ENCODE assay signal across 10 cellular contexts in the genomic region with DNA sequence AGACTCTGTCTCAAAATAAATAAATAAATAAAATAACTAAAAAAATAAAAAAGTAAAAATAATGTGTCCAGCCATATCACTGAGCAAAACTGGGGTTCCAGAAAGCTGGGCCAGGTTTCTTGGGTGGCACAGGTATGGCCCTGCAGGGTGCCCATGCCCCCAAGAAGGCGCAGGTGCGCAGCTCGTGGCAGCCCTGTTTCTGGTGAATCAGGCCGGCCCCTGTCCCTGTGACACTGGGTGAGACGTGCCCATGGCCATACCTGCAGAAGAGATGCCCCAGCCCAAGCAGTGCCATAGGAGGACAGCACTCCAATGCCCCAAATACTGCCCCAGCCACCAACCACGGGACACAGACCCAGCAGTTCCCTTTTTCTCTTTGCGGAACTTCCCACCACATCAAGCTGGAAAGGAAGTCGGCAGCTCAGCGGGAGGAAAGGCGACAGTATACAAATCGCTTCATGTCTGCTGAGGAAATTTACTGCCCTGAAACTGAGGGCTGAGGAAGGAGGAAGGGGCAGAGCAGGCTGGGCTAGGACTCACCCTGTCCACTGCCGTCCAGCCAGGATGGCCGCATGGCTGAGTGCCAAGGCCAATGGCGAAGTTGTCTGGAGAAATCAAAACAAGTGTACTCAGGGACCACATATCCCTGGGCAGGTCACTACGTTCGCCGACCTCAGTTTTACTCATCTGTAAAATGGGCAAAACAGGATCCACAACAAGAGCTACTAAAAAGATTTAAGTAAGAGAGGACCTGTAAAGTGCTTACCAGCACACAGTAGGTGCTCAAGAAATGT. TPM values are rescaled to one million over a fixed set of nuclear protein-coding genes. Genes with fewer than 3 reads are reported as not detected.
DNase-seq lines count a peak whose midpoint lies in the region; ATAC-seq, FAIRE-seq and TF ChIP-seq lines count a peak whose summit lies in the region.
"Had no signal": no experiment of that assay in that cellular context is flagged by ENCODE, and none has a peak within 500 bp of the region (broad histone marks: within the 10 kb centered on the region; RNA-seq: fewer than 3 reads in every experiment).

No MANE protein-coding gene starts in this region.

- no peaks in the 10 kb centered on the region for H3K9me1 ChIP-seq in endothelial cell of umbilical vein (replicated peaks; ENCODE audit: control insufficient read depth, extremely low read depth, insufficient read depth, low read length)

- peaks cover 24% of the 10 kb centered on the region for H3K36me3 Mint-ChIP-seq in CD8-positive, alpha-beta T cell

- H3K9me3 ChIP-seq in CD8-positive, alpha-beta T cell (ENCODE audit: low read length), result no peaks in the 10 kb centered on the region
- H3K9me3 ChIP-seq in Peyer's patch (no peaks in the 10 kb centered on the region), endothelial cell of umbilical vein (replicated peaks; ENCODE audit: control insufficient read depth, insufficient read depth, low read length) (no peaks in the 10 kb centered on the region), pancreas (no peaks in the 10 kb centered on the region), esophagus squamous epithelium (peaks cover 0 to 6% (median 0%) of the 10 kb centered on the region in 3 donors)

- H3K79me2 ChIP-seq in endothelial cell of umbilical vein (ENCODE audit: control insufficient read depth, insufficient read depth, low read length), result peaks cover 92% of the 10 kb centered on the region

- POLR2A ChIA-PET in CD8-positive, alpha-beta T cell (lab: Charles Lee), result interaction anchor here (0.6 to 1.9 kb wide), 5 partner anchors 12 to 46 kb away, joined by 3 to 5 read pairs (median 4); no protein-coding TSS in a partner anchor
- POLR2A ChIA-PET in endothelial cell of umbilical vein (lab: Charles Lee), result no interaction called here

- H3K9me3 Mint-ChIP-seq in CD8-positive, alpha-beta T cell, result no peaks in the 10 kb centered on the region

- H3K27me3 ChIP-seq in CD8-positive, alpha-beta T cell (ENCODE audit: insufficient read depth, low read length), result no peaks in the 10 kb centered on the region
- no peaks in the 10 kb centered on the region for H3K27me3 ChIP-seq in Peyer's patch
- no peaks in the 10 kb centered on the region for H3K27me3 ChIP-seq in endothelial cell of umbilical vein (ENCODE audit: control insufficient read depth in 2 of 2, insufficient read depth in 2 of 2, low read length in 2 of 2)
- no peaks in the 10 kb centered on the region for H3K27me3 ChIP-seq in pancreas
- peaks cover 0 to 38% (median 0%) of the 10 kb centered on the region in 4 donors for H3K27me3 ChIP-seq in esophagus squamous epithelium

- peaks cover 91% of the 10 kb centered on the region for H3K4me1 ChIP-seq in CD8-positive, alpha-beta T cell (ENCODE audit: insufficient read depth, low read length)
- H3K4me1 ChIP-seq in Peyer's patch (peaks cover 0 to 32% (median 12%) of the 10 kb centered on the region in 4 donors), endothelial cell of umbilical vein (ENCODE audit: control insufficient read depth, extremely low read depth, insufficient read depth, low read length) (peaks cover 8% of the 10 kb centered on the region), pancreas (no peaks in the 10 kb centered on the region), esophagus squamous epithelium (peaks cover 0 to 73% (median 13%) of the 10 kb centered on the region in 3 donors)

- intact Hi-C loops in CD8-positive, alpha-beta T cell (cut with DNase I, micrococcal nuclease), result no loop called here
- intact Hi-C loops in endothelial cell of umbilical vein (cut with micrococcal nuclease) (loop anchor here (1.0 kb wide), 1 partner anchor 24 kb away; no protein-coding TSS in a partner anchor), pancreas (cut with DNase I) (no loop called here), esophagus squamous epithelium (cut with DNase I) (no loop called here)

- H3K4me3 ChIP-seq in CD8-positive, alpha-beta T cell (ENCODE audit: low read depth, low read length), result no peak overlapping the region
- no peak overlapping the region for H3K4me3 ChIP-seq in Peyer's patch
- no peak overlapping the region for H3K4me3 ChIP-seq in endothelial cell of umbilical vein (replicated peaks in 1 of 3; ENCODE audit: insufficient read depth in 1 of 3, low read depth in 1 of 3, low read length in 3 of 3)
- no peak overlapping the region for H3K4me3 ChIP-seq in pancreas
- H3K4me3 ChIP-seq in esophagus squamous epithelium, result no peak overlapping the region

- H3K4me1 Mint-ChIP-seq in CD8-positive, alpha-beta T cell (ENCODE audit: low read depth), result peaks cover 90% of the 10 kb centered on the region

- peaks cover 4% of the 10 kb centered on the region for H4K20me1 ChIP-seq in endothelial cell of umbilical vein (replicated peaks; ENCODE audit: control insufficient read depth, extremely low read depth, insufficient read depth, low read length)

- H3K27me3 Mint-ChIP-seq in CD8-positive, alpha-beta T cell (ENCODE audit: low read depth), result no peaks in the 10 kb centered on the region

- TF ChIP-seq CTCF in CD8-positive, alpha-beta T cell (IDR thresholded peaks at IDR 0.05), result no peak
- TF ChIP-seq CTCF in Peyer's patch (IDR thresholded peaks at IDR 0.05) (no peak), endothelial cell of umbilical vein (IDR thresholded peaks at IDR 0.05; ENCODE audit: extremely low read depth in 1 of 2, insufficient read depth in 1 of 2, low read depth in 1 of 2, low read length in 2 of 2) (no peak), pancreas (IDR thresholded peaks at IDR 0.05) (no peak), esophagus squamous epithelium (IDR thresholded peaks at IDR 0.05) (no peak)

- no peak overlapping the region for H3K4me2 ChIP-seq in endothelial cell of umbilical vein (ENCODE audit: insufficient read depth, low read length)

- FAIRE-seq in endothelial cell of umbilical vein (lab: Jason Lieb, UNC) (peak; percentile 58), pancreas (lab: Jason Lieb, UNC) (no peak)

- no peak for ATAC-seq in CD8-positive, alpha-beta T cell
- ATAC-seq in pancreas (peak in 3 of 4 donors; percentile 22 to 69 (median 66)), HG03432 (IDR thresholded peaks at IDR 0.05; ENCODE audit: unreplicated experiment) (no peak), HG03469 (IDR thresholded peaks at IDR 0.05; ENCODE audit: unreplicated experiment) (no peak)
- ATAC-seq: Panc1 had no signal

- dilution Hi-C loops in endothelial cell of umbilical vein (cut with MboI; ENCODE audit: extremely low pct_ligation_motif_present, low sequenced_read_pairs), result no loop called here

- no peaks in the 10 kb centered on the region for H3K36me3 ChIP-seq in CD8-positive, alpha-beta T cell (ENCODE audit: insufficient read depth, low read length)
- H3K36me3 ChIP-seq in Peyer's patch (no peaks in the 10 kb centered on the region), endothelial cell of umbilical vein (ENCODE audit: control insufficient read depth in 2 of 2, extremely low read depth in 1 of 2, insufficient read depth in 2 of 2, low read length in 2 of 2) (no peaks in the 10 kb centered on the region), pancreas (no peaks in the 10 kb centered on the region), esophagus squamous epithelium (no peaks in the 10 kb centered on the region)

- CTCF ChIA-PET in CD8-positive, alpha-beta T cell (lab: Charles Lee), result no interaction called here
- CTCF ChIA-PET in endothelial cell of umbilical vein (lab: Charles Lee), result interaction anchor here (1.0 kb wide), 1 partner anchor 73 kb away, joined by 3 read pairs; no protein-coding TSS in a partner anchor

- H3K27ac ChIP-seq in CD8-positive, alpha-beta T cell (ENCODE audit: low read depth, low read length), result peak overlapping the region; percentile 2
- H3K27ac ChIP-seq in Peyer's patch (peak overlapping the region in 1 of 4 donors; percentile 74), endothelial cell of umbilical vein (ENCODE audit: insufficient read depth, low read depth, low read length) (no peak overlapping the region), pancreas (no peak overlapping the region), esophagus squamous epithelium (peak overlapping the region in 2 of 4 donors; percentile 29 to 34)

- H3K4me3 Mint-ChIP-seq in CD8-positive, alpha-beta T cell, result peak overlapping the region; percentile 55

- TF ChIP-seq POLR2A in Peyer's patch (IDR thresholded peaks at IDR 0.05), result no peak
- no peak for TF ChIP-seq POLR2A in endothelial cell of umbilical vein (IDR thresholded peaks at IDR 0.05; ENCODE audit: low read depth, low read length)
- no peak for TF ChIP-seq POLR2A in esophagus squamous epithelium (IDR thresholded peaks at IDR 0.05)

- DNase-seq in CD8-positive, alpha-beta T cell, result no peak
- DNase-seq in Peyer's patch (peak; percentile 48 to 81 (median 73)), endothelial cell of umbilical vein (ENCODE audit: low read depth, low spot score) (peak; percentile 50), pancreas (peak in 1 of 6 donors; percentile 63), esophagus squamous epithelium (lab: John Stamatoyannopoulos, UW) (no peak), DMS153 (lab: John Stamatoyannopoulos, UW) (no peak)
- DNase-seq: DMS 273 treated with DMSO at 0.1 percent for 48 hours had no signal

- H3K9ac ChIP-seq in endothelial cell of umbilical vein (replicated peaks; ENCODE audit: extremely low read depth, insufficient read depth, low read length), result no peak overlapping the region

- H2AFZ ChIP-seq in endothelial cell of umbilical vein (ENCODE audit: low read depth, low read length), result no peak overlapping the region

- H3K27ac Mint-ChIP-seq in CD8-positive, alpha-beta T cell, result peak overlapping the region; percentile 89

- BruUV-seq in endothelial cell of umbilical vein (replicated peaks; lab: Mats Ljungman, UMichigan), result no TSS peak

- 69 to 77% methylated on average over 17 of the region's 17 CpGs for WGBS in pancreas, 2 donors
- WGBS in esophagus squamous epithelium, 2 donors, result 59 to 77% methylated on average over 11 to 14 of the region's 17 CpGs

TF ChIP-seq in endothelial cell of umbilical vein, 7 proteins besides CTCF, POLR2A, EP300 and RAD21 (continues in another document):
- TF ChIP-seq MYC (IDR thresholded peaks at IDR 0.05; ENCODE audit: low read depth, low read length), result no peak
- no peak for TF ChIP-seq FOS (IDR thresholded peaks at IDR 0.05; ENCODE audit: borderline replicate concordance, insufficient read depth, low read length)

RNA-seq across cellular contexts. Expression of a gene that starts 55.4 kb away (rescaled TPM):
- 100 to 1,000 TPM; 111 to 117 TPM for total RNA-seq in CD8-positive, alpha-beta T cell
- total RNA-seq in Peyer's patch, result 100 to 1,000 TPM in 1 of 4 donors, 10 to 100 TPM in 2, 1 to 10 TPM in 1; 9.9 to 150 (median 18.4) TPM
- total RNA-seq in endothelial cell of umbilical vein, result 65.7 and 72.9 TPM in 2 replicates
- 51.3 and 53.6 TPM in 2 replicates for polyA plus RNA-seq in endothelial cell of umbilical vein
- polyA plus RNA-seq in endothelial cell of umbilical vein (2011; cell fraction: cytosol; rRNA removed), result 35.4 and 43.2 TPM in 2 replicates
- 86.0 and 95.1 TPM in 2 replicates for polyA plus RNA-seq in endothelial cell of umbilical vein (2011; cell fraction: nucleus; rRNA removed)
- 54.7 and 68.3 TPM in 2 replicates for polyA plus RNA-seq in endothelial cell of umbilical vein (2012)
- 75.8 and 82.4 TPM in 2 replicates for polyA minus RNA-seq in endothelial cell of umbilical vein
- polyA minus RNA-seq in endothelial cell of umbilical vein (2011; cell fraction: cytosol; rRNA and poly(A)+ RNA removed), result 10.0 TPM
- polyA minus RNA-seq in endothelial cell of umbilical vein (2011; cell fraction: nucleus; rRNA and poly(A)+ RNA removed), result 69.8 and 84.1 TPM in 2 replicates
- 10 to 100 TPM in 1 of 6 donors, 1 to 10 TPM in 5; 1.5 to 13.2 (median 4.6) TPM for total RNA-seq in pancreas
- polyA plus RNA-seq in pancreas, result 10 to 100 TPM in 1 of 2 donors, 1 to 10 TPM in 1; 6.9 to 10.9 TPM
- 10 to 100 TPM in 2 of 4 donors, 1 to 10 TPM in 2; 4.9 to 25.9 (median 8.9) TPM for total RNA-seq in esophagus squamous epithelium

Comparison
In these comparisons a context has a peak if more than half of its experiments do, and no peak if none do; other contexts are left out.
1. ATAC-seq: peak in pancreas (3 of 4); none in CD8-positive, alpha-beta T cell (single experiment), HG03432 (single experiment) and HG03469 (single experiment).
2. DNase-seq: peak in Peyer's patch (3 of 3) and endothelial cell of umbilical vein (single experiment); none in CD8-positive, alpha-beta T cell (0 of 7), esophagus squamous epithelium (single experiment) and DMS153 (single experiment).